ENCODE assay signal across 11 cellular contexts in the genomic region with DNA sequence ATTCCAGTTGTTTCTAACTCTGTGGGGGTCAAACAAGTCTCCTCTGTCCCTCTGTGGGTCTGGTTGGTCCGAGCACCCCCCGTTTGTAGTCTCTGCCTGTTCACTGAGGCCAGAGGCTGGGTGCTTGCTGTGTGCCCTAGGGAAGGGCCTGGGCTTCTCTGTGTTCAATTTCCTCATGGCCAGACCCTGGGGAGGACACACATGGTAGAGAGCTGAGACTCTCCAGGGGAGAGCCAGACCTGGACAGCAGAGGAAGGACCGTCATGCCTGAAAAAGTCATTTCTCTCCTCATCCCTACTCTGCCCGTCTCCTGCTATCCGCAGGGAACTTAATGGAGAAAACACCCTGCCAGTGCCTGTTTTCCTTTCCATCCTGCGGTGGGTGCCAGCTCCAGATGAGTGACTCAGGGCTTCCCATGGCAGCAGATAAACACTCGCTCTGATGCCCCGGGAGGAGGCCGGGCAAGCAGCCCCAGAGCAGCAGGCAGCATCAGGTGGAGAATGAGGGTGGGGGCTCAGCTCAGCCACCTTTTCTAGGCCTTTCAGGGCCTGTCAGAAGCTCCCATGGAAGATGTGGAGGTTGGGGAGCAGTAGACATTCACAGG. TPM values are rescaled to one million over a fixed set of nuclear protein-coding genes. Genes with fewer than 3 reads are reported as not detected.
A peak's percentile ranks its signal among the peaks of the same experiment; 100 is the strongest.
DNase-seq lines count a peak whose midpoint lies in the region; ATAC-seq, FAIRE-seq and TF ChIP-seq lines count a peak whose summit lies in the region.
"Had no signal": no experiment of that assay in that cellular context is flagged by ENCODE, and none has a peak within 500 bp of the region (broad histone marks: within the 10 kb centered on the region; RNA-seq: fewer than 3 reads in every experiment).

No MANE protein-coding gene starts in this region.

- H3K27ac ChIP-seq in BLaER1 treated with 17β-estradiol and CSF1 and Interleukin-3, amounts not matched to agents 10 nM and 100 nM: peak overlapping the region in 7 of 11 experiments; percentile 26 to 41 (median 33); a peak in 10 of 22 replicates
- H3K27ac ChIP-seq in endodermal cell (ENCODE audit: low read depth, low read length) (no peak overlapping the region), neural progenitor cell (no peak overlapping the region), pancreas (no peak overlapping the region)

- peaks cover 16% of the 10 kb centered on the region for H3K4me1 Mint-ChIP-seq in endodermal cell
- H3K4me1 Mint-ChIP-seq in neural progenitor cell: peaks cover 30% of the 10 kb centered on the region
- H3K4me1 Mint-ChIP-seq: CD4-positive, alpha-beta memory T cell had no signal

- no peaks in the 10 kb centered on the region for H4K20me1 ChIP-seq in BLaER1 treated with 17β-estradiol and CSF1 and Interleukin-3, amounts not matched to agents 10 nM and 100 nM
- no peaks in the 10 kb centered on the region for H4K20me1 ChIP-seq in neural progenitor cell (ENCODE audit: low read depth)

- H3K4me3 Mint-ChIP-seq in endodermal cell: no peak overlapping the region
- H3K4me3 Mint-ChIP-seq in neural progenitor cell: no peak overlapping the region
- H3K4me3 Mint-ChIP-seq: CD4-positive, alpha-beta memory T cell; WTC11 had no signal

- 90 to 93% methylated on average over 4 to 9 of the region's 9 CpGs for WGBS in endodermal cell (ENCODE audit: insufficient coverage in 1 of 2, insufficient read length in 1 of 2), 2 experiments
- WGBS in pancreas, 2 donors: 83 to 89% methylated on average over 9 of the region's 9 CpGs

- H3K27me3 Mint-ChIP-seq in endodermal cell (ENCODE audit: insufficient read depth) (no peaks in the 10 kb centered on the region), neural progenitor cell (ENCODE audit: insufficient read depth, low read depth) (peaks cover 7% of the 10 kb centered on the region)

- peak overlapping the region in 6 of 11 experiments; percentile 4 to 36 (median 24); a peak in 5 of 22 replicates for H3K9ac ChIP-seq in BLaER1 treated with 17β-estradiol and CSF1 and Interleukin-3, amounts not matched to agents 10 nM and 100 nM
- H3K9ac ChIP-seq in endodermal cell (ENCODE audit: extremely low read depth, low read length, poor library complexity, severe bottlenecking): no peak overlapping the region
- no peak overlapping the region for H3K9ac ChIP-seq in neural progenitor cell

- no peak overlapping the region for H3K4me3 ChIP-seq in BLaER1 treated with 17β-estradiol and CSF1 and Interleukin-3, amounts not matched to agents 10 nM and 100 nM
- H3K4me3 ChIP-seq in endodermal cell (ENCODE audit: low read length) (no peak overlapping the region), neural progenitor cell (no peak overlapping the region), pancreas (no peak overlapping the region)

- H3K27me3 ChIP-seq in BLaER1 treated with 17β-estradiol and CSF1 and Interleukin-3, amounts not matched to agents 10 nM and 100 nM: no peaks in the 10 kb centered on the region
- no peaks in the 10 kb centered on the region for H3K27me3 ChIP-seq in endodermal cell (ENCODE audit: control insufficient read depth, insufficient read depth, low read length, poor library complexity, severe bottlenecking)
- no peaks in the 10 kb centered on the region for H3K27me3 ChIP-seq in neural progenitor cell
- H3K27me3 ChIP-seq in pancreas: no peaks in the 10 kb centered on the region

- H3K36me3 ChIP-seq in BLaER1 treated with 17β-estradiol and CSF1 and Interleukin-3, amounts not matched to agents 10 nM and 100 nM: no peaks in the 10 kb centered on the region
- H3K36me3 ChIP-seq in endodermal cell (ENCODE audit: control insufficient read depth, insufficient read depth, low read length): no peaks in the 10 kb centered on the region
- no peaks in the 10 kb centered on the region for H3K36me3 ChIP-seq in neural progenitor cell
- H3K36me3 ChIP-seq in pancreas: no peaks in the 10 kb centered on the region

- H3K4me1 ChIP-seq in BLaER1 treated with 17β-estradiol and CSF1 and Interleukin-3, amounts not matched to agents 10 nM and 100 nM: peaks cover 13 to 78% (median 41%) of the 10 kb centered on the region in 10 experiments
- peaks cover 3% of the 10 kb centered on the region for H3K4me1 ChIP-seq in endodermal cell (ENCODE audit: control insufficient read depth, insufficient read depth, low read length)
- H3K4me1 ChIP-seq in neural progenitor cell: peaks cover 16% of the 10 kb centered on the region
- H3K4me1 ChIP-seq in pancreas: no peaks in the 10 kb centered on the region

- H3K27ac Mint-ChIP-seq in endodermal cell: peak overlapping the region; percentile 68
- H3K27ac Mint-ChIP-seq in neural progenitor cell: peak overlapping the region; percentile 85
- H3K27ac Mint-ChIP-seq: CD4-positive, alpha-beta memory T cell; WTC11 had no signal

- intact Hi-C loops in pancreas (cut with DNase I): no loop called here

- no peaks in the 10 kb centered on the region for H3K79me2 ChIP-seq in neural progenitor cell (ENCODE audit: low read depth)

- no peak for TF ChIP-seq CTCF in endodermal cell (conservative IDR thresholded peaks at IDR 0.05)
- TF ChIP-seq CTCF in neural progenitor cell (IDR thresholded peaks at IDR 0.05): no peak
- TF ChIP-seq CTCF in pancreas (IDR thresholded peaks at IDR 0.05): no peak

- ATAC-seq in pancreas (no peak), HG03439 (IDR thresholded peaks at IDR 0.05; ENCODE audit: unreplicated experiment) (no peak)
- ATAC-seq: WTC11 had no signal

- FAIRE-seq in GM19239 (lab: Jason Lieb, UNC) (no peak), pancreas (lab: Jason Lieb, UNC) (no peak)

- H3K9me3 Mint-ChIP-seq in endodermal cell (no peaks in the 10 kb centered on the region), neural progenitor cell (no peaks in the 10 kb centered on the region)
- H3K9me3 Mint-ChIP-seq: CD4-positive, alpha-beta memory T cell; WTC11 had no signal

- H3K9me3 ChIP-seq in BLaER1 treated with 17β-estradiol and CSF1 and Interleukin-3, amounts not matched to agents 10 nM and 100 nM (replicated peaks in 1 of 11): no peaks in the 10 kb centered on the region
- H3K9me3 ChIP-seq in endodermal cell (ENCODE audit: control insufficient read depth, low read length) (no peaks in the 10 kb centered on the region), neural progenitor cell (ENCODE audit: low read depth) (no peaks in the 10 kb centered on the region), pancreas (no peaks in the 10 kb centered on the region)

- no peak overlapping the region for H2AFZ ChIP-seq in neural progenitor cell (replicated peaks)

- DNase-seq in NCI-H1694 treated with DMSO at 0.1 percent for 48 hours (lab: John Stamatoyannopoulos, UW) (peak; percentile 38), endodermal cell (no peak), neural progenitor cell (ENCODE audit: low spot score) (no peak), 8988T (no peak), GM19239 (ENCODE audit: insufficient read length, low spot score) (no peak), pancreas (no peak)
- DNase-seq: activated gamma-delta T cell; CD4-positive, alpha-beta memory T cell had no signal

- peak overlapping the region in 5 of 11 experiments; percentile 25 to 75 (median 67); a peak in 9 of 22 replicates for H3K4me2 ChIP-seq in BLaER1 treated with 17β-estradiol and CSF1 and Interleukin-3, amounts not matched to agents 10 nM and 100 nM
- no peak overlapping the region for H3K4me2 ChIP-seq in neural progenitor cell

- H3F3A ChIP-seq in neural progenitor cell (ENCODE audit: low read depth): peaks cover 5% of the 10 kb centered on the region

- no peaks in the 10 kb centered on the region for H3K36me3 Mint-ChIP-seq in endodermal cell (ENCODE audit: low read depth)
- H3K36me3 Mint-ChIP-seq in neural progenitor cell: no peaks in the 10 kb centered on the region
- H3K36me3 Mint-ChIP-seq: CD4-positive, alpha-beta memory T cell; WTC11 had no signal

RNA-seq across cellular contexts. Expression of gene SNAI1, which starts 51.9 kb away (rescaled TPM):
- 10 to 100 TPM; 10.6 to 13.1 TPM for total RNA-seq in endodermal cell
- 8.0 TPM for polyA plus RNA-seq in endodermal cell (2013, experiment 1 of 2)
- polyA plus RNA-seq in endodermal cell (2013, experiment 2 of 2): 8.3 TPM
- 1.1 and 4.0 TPM in 2 replicates for total RNA-seq in neural progenitor cell (ENCODE audit: low replicate concordance)
- 1 to 10 TPM in 2 of 6 donors, under 1 TPM in 4; 0.31 to 1.8 (median 0.52) TPM for total RNA-seq in pancreas
- polyA plus RNA-seq in pancreas: 1 to 10 TPM; 2.1 to 2.9 TPM

Comparison
In these comparisons a context has a peak if more than half of its experiments do, and no peak if none do; other contexts are left out.
1. H3K27ac ChIP-seq: peak in BLaER1 treated with 17β-estradiol and CSF1 and Interleukin-3, amounts not matched to agents 10 nM and 100 nM (7 of 11); none in endodermal cell (single experiment), neural progenitor cell (single experiment) and pancreas (0 of 4).
2. H3K9ac ChIP-seq: peak in BLaER1 treated with 17β-estradiol and CSF1 and Interleukin-3, amounts not matched to agents 10 nM and 100 nM (6 of 11); none in endodermal cell (single experiment) and neural progenitor cell (single experiment).